In genomic region chr6:134178230-134179044, GRCh38 we compare ENCODE assay signal across 8 cellular contexts.
A peak's percentile ranks its signal among the peaks of the same experiment; 100 is the strongest.
DNase-seq lines count a peak whose midpoint lies in the region; ATAC-seq, FAIRE-seq and TF ChIP-seq lines count a peak whose summit lies in the region.

No MANE protein-coding gene starts in this region.

- WGBS in neuronal stem cell (ENCODE audit: extremely low coverage in 2 of 2, insufficient read length in 2 of 2, insufficient replicate concordance in 1 of 2), 2 donors = no CpG with 5 or more reads among the region's 28 CpGs
- 6 to 12% (median 10%) methylated on average over 28 of the region's 28 CpGs for WGBS in stomach, 5 donors

- H4K8ac ChIP-seq in neuronal stem cell (ENCODE audit: low read depth, low read length) = no peak overlapping the region

- peak; percentile 28 for FAIRE-seq in HTR-8/SVneo (lab: Jason Lieb, UNC)

- no peak overlapping the region for H3K27ac ChIP-seq in neuronal stem cell (replicated peaks; ENCODE audit: low read length)
- peak overlapping the region; percentile 6 to 100 (median 99) for H3K27ac ChIP-seq in stomach

- peak overlapping the region; percentile 54 for H3K4me2 ChIP-seq in neuronal stem cell (ENCODE audit: insufficient read depth, low read length, poor library complexity, severe bottlenecking)

- no peak overlapping the region for H2AK5ac ChIP-seq in neuronal stem cell (ENCODE audit: low read depth, low read length)

- intact Hi-C loops in stomach (cut with DNase I; ENCODE audit: low total_unique reads) = loop anchor here (5.0 kb wide), 1 partner anchor 644 kb away; no protein-coding TSS in a partner anchor

- TF ChIP-seq POLR2A in stomach (IDR thresholded peaks at IDR 0.05) = no peak

- no peak overlapping the region for H2BK12ac ChIP-seq in neuronal stem cell (ENCODE audit: low read length)

- H2AFZ ChIP-seq in neuronal stem cell (ENCODE audit: low read length) = peak overlapping the region; percentile 70

- no peaks in the 10 kb centered on the region for H3K79me1 ChIP-seq in neuronal stem cell (ENCODE audit: low read depth, low read length)

- no peak overlapping the region for H3K23ac ChIP-seq in neuronal stem cell (ENCODE audit: low read depth, low read length, poor library complexity)

- peaks cover 0 to 24% (median 0%) of the 10 kb centered on the region in 3 experiments for H3K27me3 ChIP-seq in neuronal stem cell (ENCODE audit: control insufficient read depth in 3 of 3, insufficient read depth in 3 of 3, low read depth in 1 of 3, low read length in 3 of 3)
- H3K27me3 ChIP-seq in stomach = no peaks in the 10 kb centered on the region

- H3K18ac ChIP-seq in neuronal stem cell (ENCODE audit: low read length) = peak overlapping the region; percentile 13

- H3K4me3 ChIP-seq in neuronal stem cell (ENCODE audit: low read length in 2 of 2) (peak overlapping the region in 1 of 2 donors; percentile 55), stomach (peak overlapping the region; percentile 32 to 38 (median 34))

- no peak overlapping the region for H3K9ac ChIP-seq in neuronal stem cell (ENCODE audit: low read depth, low read length, poor library complexity)

- ATAC-seq in HG03108 (IDR thresholded peaks at IDR 0.05; ENCODE audit: unreplicated experiment) = no peak

- peak in 5 of 7 experiments; percentile 39 to 77 (median 72) for TF ChIP-seq CTCF in stomach (IDR thresholded peaks at IDR 0.05)

- no peak overlapping the region for H3K14ac ChIP-seq in neuronal stem cell (ENCODE audit: low read length)

- H2BK15ac ChIP-seq in neuronal stem cell (ENCODE audit: low read length) = no peak overlapping the region

- TF ChIP-seq EP300 in stomach (IDR thresholded peaks at IDR 0.05) = no peak

- H3K4me1 ChIP-seq in neuronal stem cell (ENCODE audit: control insufficient read depth in 2 of 2, insufficient read depth in 1 of 2, low read depth in 1 of 2, low read length in 2 of 2) (peaks cover 0 to 8% of the 10 kb centered on the region in 2 donors), stomach (peaks cover 14 to 48% (median 29%) of the 10 kb centered on the region in 4 donors)

- no peak overlapping the region for H2BK5ac ChIP-seq in neuronal stem cell (ENCODE audit: low read length)

- DNase-seq in DMS53 (lab: John Stamatoyannopoulos, UW) (peak; percentile 93), HTR-8/SVneo (ENCODE audit: insufficient read length, low spot score) (peak; percentile 85), SK-N-DZ (ENCODE audit: low spot score) (peak; percentile 60), germinal center (ENCODE audit: low spot score) (peak; percentile 58), neuronal stem cell (ENCODE audit: low spot score) (peak; percentile 82), stomach (peak; percentile 67)
- peak; percentile 83 for DNase-seq in activated naive CD4-positive, alpha-beta T cell treated with anti-CD3 and anti-CD28 coated beads, Interleukin-2, amount 50 U/mL, for 16 hours

- H3K9me3 ChIP-seq in neuronal stem cell (replicated peaks in 1 of 2; ENCODE audit: control insufficient read depth in 2 of 2, insufficient read depth in 1 of 2, low read depth in 1 of 2, low read length in 2 of 2) = no peaks in the 10 kb centered on the region
- H3K9me3 ChIP-seq in stomach = no peaks in the 10 kb centered on the region

- no peak overlapping the region for H3K4ac ChIP-seq in neuronal stem cell (ENCODE audit: low read length)

- H4K91ac ChIP-seq in neuronal stem cell (ENCODE audit: low read depth, low read length, poor library complexity) = no peak overlapping the region

- H3K36me3 ChIP-seq in neuronal stem cell (replicated peaks in 1 of 2; ENCODE audit: control insufficient read depth in 2 of 2, insufficient read depth in 2 of 2, low read length in 2 of 2) (no peaks in the 10 kb centered on the region), stomach (peaks cover 0 to 4% (median 0%) of the 10 kb centered on the region in 4 donors)

- H2BK120ac ChIP-seq in neuronal stem cell (ENCODE audit: low read depth, low read length) = no peak overlapping the region
